In the genomic region with DNA sequence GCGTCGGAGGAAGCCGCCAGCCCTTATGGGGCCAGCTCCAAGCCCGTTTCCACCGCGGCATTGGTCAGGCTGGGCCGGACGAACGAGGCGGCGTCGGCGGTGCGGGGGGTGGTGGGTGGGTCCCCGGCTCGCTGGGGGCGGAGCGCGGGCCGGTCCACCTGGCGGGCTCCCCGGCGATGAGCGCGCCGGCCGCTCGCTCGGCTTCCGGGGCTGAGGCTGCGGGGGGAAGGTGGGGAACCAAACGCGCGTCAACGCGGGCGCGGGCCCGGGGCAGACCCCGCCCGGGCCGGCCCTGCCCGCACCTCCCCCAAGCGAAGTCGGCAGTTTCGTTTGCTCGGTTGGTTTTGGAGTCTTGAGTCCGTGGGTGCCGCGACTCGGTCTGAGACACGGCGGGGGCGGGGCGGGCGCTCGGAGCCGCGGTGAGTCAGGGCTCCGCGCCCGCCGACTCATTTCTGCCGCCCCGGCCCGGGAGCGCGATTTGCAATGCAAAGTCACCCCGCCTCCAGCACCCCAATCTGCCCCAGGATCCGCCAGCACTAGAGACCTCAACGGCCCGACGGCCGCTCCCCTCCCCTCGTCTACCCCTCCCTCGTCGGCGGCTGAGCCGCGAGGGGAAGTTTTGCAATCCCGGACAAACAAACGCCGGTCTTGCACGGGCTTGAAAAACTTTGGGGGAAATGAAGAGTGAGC, we compare ENCODE assay signal across 1 cellular context.
TF ChIP-seq lines count a peak whose summit lies in the region.

No MANE protein-coding gene starts in this region.

TF ChIP-seq in K562, 482 proteins besides CTCF, POLR2A, EP300 and RAD21 (continued from another document):
- TF ChIP-seq CXXC5 (CRISPR knock-in tag; IDR thresholded peaks at IDR 0.05) (0 out of 2 replicates have a peak, but pooled peaks have one; percentile 25), IFI16 (CRISPR knock-in tag; IDR thresholded peaks at IDR 0.05) (no peak), ZNF436 (CRISPR knock-in tag; IDR thresholded peaks at IDR 0.05) (no peak), MAZ (CRISPR knock-in tag; conservative IDR thresholded peaks at IDR 0.05 in 1 of 2, IDR thresholded peaks at IDR 0.05 in 1 of 2) (peak in 1 of 2 experiments; percentile 44; a peak in 1 of 4 replicates), ZBTB7A (IDR thresholded peaks at IDR 0.05; ENCODE audit: borderline replicate concordance, control insufficient read depth, low read depth, low read length) (peak; percentile 58; the same call in 1 of the 2 replicates), BHLHE40 (IDR thresholded peaks at IDR 0.05; ENCODE audit: low read length) (no peak), ETV5 (CRISPR knock-in tag; IDR thresholded peaks at IDR 0.05; ENCODE audit: low read depth) (no peak), POLR2G (IDR thresholded peaks at IDR 0.05; ENCODE audit: low read depth, low read length) (peak; percentile 43; the same call in 1 of the 2 replicates), ELF4 (CRISPR knock-in tag; IDR thresholded peaks at IDR 0.05) (no peak), CEBPB (tag; IDR thresholded peaks at IDR 0.05) (0 out of 2 replicates have a peak, but pooled peaks have one; percentile 16), CBX1 (IDR thresholded peaks at IDR 0.05; ENCODE audit: low read depth) (no peak), RNF2 (IDR thresholded peaks at IDR 0.05) (no peak), BMI1 (IDR thresholded peaks at IDR 0.05; ENCODE audit: low read length) (no peak), ZNF224 (CRISPR knock-in tag; IDR thresholded peaks at IDR 0.05) (no peak), PTRF (tag; IDR thresholded peaks at IDR 0.05) (no peak), PHF21A (IDR thresholded peaks at IDR 0.05; ENCODE audit: borderline replicate concordance, low read depth) (no peak), ZNF311 (CRISPR knock-in tag; IDR thresholded peaks at IDR 0.05) (no peak), ZNF23 (CRISPR knock-in tag; IDR thresholded peaks at IDR 0.05) (no peak), CHD2 (IDR thresholded peaks at IDR 0.05; ENCODE audit: low read depth, low read length) (no peak), ARNT (IDR thresholded peaks at IDR 0.05) (no peak), HSF4 (CRISPR knock-in tag; IDR thresholded peaks at IDR 0.05; ENCODE audit: borderline replicate concordance) (no peak), HLTF (IDR thresholded peaks at IDR 0.05) (no peak), ZNF121 (CRISPR knock-in tag; conservative IDR thresholded peaks at IDR 0.05) (no peak), SMAD1 (IDR thresholded peaks at IDR 0.05; ENCODE audit: low read depth, low read length, partially characterized antibody) (no peak), GATA2 (CRISPR knock-in tag; IDR thresholded peaks at IDR 0.05) (no peak), TCFL5 (CRISPR knock-in tag; conservative IDR thresholded peaks at IDR 0.05) (no peak), EGR1 (conservative IDR thresholded peaks at IDR 0.05) (peak; percentile 59), NFYB (IDR thresholded peaks at IDR 0.05; ENCODE audit: extremely low read depth, insufficient read length) (no peak), MECOM (CRISPR knock-in tag; IDR thresholded peaks at IDR 0.05) (no peak)
- TF ChIP-seq, protein P1, sequence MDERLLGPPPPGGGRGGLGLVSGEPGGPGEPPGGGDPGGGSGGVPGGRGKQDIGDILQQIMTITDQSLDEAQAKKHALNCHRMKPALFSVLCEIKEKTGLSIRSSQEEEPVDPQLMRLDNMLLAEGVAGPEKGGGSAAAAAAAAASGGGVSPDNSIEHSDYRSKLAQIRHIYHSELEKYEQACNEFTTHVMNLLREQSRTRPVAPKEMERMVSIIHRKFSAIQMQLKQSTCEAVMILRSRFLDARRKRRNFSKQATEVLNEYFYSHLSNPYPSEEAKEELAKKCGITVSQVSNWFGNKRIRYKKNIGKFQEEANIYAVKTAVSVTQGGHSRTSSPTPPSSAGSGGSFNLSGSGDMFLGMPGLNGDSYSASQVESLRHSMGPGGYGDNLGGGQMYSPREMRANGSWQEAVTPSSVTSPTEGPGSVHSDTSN (CRISPR knock-in tag; IDR thresholded peaks at IDR 0.05; ENCODE audit: low read depth): no peak
- TF ChIP-seq, protein P1 (tag; conservative IDR thresholded peaks at IDR 0.05; ENCODE audit: low read depth): no peak
- TF ChIP-seq, protein P2, sequence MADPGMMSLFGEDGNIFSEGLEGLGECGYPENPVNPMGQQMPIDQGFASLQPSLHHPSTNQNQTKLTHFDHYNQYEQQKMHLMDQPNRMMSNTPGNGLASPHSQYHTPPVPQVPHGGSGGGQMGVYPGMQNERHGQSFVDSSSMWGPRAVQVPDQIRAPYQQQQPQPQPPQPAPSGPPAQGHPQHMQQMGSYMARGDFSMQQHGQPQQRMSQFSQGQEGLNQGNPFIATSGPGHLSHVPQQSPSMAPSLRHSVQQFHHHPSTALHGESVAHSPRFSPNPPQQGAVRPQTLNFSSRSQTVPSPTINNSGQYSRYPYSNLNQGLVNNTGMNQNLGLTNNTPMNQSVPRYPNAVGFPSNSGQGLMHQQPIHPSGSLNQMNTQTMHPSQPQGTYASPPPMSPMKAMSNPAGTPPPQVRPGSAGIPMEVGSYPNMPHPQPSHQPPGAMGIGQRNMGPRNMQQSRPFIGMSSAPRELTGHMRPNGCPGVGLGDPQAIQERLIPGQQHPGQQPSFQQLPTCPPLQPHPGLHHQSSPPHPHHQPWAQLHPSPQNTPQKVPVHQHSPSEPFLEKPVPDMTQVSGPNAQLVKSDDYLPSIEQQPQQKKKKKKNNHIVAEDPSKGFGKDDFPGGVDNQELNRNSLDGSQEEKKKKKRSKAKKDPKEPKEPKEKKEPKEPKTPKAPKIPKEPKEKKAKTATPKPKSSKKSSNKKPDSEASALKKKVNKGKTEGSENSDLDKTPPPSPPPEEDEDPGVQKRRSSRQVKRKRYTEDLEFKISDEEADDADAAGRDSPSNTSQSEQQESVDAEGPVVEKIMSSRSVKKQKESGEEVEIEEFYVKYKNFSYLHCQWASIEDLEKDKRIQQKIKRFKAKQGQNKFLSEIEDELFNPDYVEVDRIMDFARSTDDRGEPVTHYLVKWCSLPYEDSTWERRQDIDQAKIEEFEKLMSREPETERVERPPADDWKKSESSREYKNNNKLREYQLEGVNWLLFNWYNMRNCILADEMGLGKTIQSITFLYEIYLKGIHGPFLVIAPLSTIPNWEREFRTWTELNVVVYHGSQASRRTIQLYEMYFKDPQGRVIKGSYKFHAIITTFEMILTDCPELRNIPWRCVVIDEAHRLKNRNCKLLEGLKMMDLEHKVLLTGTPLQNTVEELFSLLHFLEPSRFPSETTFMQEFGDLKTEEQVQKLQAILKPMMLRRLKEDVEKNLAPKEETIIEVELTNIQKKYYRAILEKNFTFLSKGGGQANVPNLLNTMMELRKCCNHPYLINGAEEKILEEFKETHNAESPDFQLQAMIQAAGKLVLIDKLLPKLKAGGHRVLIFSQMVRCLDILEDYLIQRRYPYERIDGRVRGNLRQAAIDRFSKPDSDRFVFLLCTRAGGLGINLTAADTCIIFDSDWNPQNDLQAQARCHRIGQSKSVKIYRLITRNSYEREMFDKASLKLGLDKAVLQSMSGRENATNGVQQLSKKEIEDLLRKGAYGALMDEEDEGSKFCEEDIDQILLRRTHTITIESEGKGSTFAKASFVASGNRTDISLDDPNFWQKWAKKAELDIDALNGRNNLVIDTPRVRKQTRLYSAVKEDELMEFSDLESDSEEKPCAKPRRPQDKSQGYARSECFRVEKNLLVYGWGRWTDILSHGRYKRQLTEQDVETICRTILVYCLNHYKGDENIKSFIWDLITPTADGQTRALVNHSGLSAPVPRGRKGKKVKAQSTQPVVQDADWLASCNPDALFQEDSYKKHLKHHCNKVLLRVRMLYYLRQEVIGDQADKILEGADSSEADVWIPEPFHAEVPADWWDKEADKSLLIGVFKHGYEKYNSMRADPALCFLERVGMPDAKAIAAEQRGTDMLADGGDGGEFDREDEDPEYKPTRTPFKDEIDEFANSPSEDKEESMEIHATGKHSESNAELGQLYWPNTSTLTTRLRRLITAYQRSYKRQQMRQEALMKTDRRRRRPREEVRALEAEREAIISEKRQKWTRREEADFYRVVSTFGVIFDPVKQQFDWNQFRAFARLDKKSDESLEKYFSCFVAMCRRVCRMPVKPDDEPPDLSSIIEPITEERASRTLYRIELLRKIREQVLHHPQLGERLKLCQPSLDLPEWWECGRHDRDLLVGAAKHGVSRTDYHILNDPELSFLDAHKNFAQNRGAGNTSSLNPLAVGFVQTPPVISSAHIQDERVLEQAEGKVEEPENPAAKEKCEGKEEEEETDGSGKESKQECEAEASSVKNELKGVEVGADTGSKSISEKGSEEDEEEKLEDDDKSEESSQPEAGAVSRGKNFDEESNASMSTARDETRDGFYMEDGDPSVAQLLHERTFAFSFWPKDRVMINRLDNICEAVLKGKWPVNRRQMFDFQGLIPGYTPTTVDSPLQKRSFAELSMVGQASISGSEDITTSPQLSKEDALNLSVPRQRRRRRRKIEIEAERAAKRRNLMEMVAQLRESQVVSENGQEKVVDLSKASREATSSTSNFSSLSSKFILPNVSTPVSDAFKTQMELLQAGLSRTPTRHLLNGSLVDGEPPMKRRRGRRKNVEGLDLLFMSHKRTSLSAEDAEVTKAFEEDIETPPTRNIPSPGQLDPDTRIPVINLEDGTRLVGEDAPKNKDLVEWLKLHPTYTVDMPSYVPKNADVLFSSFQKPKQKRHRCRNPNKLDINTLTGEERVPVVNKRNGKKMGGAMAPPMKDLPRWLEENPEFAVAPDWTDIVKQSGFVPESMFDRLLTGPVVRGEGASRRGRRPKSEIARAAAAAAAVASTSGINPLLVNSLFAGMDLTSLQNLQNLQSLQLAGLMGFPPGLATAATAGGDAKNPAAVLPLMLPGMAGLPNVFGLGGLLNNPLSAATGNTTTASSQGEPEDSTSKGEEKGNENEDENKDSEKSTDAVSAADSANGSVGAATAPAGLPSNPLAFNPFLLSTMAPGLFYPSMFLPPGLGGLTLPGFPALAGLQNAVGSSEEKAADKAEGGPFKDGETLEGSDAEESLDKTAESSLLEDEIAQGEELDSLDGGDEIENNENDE (IDR thresholded peaks at IDR 0.05; ENCODE audit: low read depth, low read length): no peak
- TF ChIP-seq, protein P3, sequence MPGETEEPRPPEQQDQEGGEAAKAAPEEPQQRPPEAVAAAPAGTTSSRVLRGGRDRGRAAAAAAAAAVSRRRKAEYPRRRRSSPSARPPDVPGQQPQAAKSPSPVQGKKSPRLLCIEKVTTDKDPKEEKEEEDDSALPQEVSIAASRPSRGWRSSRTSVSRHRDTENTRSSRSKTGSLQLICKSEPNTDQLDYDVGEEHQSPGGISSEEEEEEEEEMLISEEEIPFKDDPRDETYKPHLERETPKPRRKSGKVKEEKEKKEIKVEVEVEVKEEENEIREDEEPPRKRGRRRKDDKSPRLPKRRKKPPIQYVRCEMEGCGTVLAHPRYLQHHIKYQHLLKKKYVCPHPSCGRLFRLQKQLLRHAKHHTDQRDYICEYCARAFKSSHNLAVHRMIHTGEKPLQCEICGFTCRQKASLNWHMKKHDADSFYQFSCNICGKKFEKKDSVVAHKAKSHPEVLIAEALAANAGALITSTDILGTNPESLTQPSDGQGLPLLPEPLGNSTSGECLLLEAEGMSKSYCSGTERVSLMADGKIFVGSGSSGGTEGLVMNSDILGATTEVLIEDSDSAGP (CRISPR knock-in tag; IDR thresholded peaks at IDR 0.05): no peak
- TF ChIP-seq, protein P4, sequence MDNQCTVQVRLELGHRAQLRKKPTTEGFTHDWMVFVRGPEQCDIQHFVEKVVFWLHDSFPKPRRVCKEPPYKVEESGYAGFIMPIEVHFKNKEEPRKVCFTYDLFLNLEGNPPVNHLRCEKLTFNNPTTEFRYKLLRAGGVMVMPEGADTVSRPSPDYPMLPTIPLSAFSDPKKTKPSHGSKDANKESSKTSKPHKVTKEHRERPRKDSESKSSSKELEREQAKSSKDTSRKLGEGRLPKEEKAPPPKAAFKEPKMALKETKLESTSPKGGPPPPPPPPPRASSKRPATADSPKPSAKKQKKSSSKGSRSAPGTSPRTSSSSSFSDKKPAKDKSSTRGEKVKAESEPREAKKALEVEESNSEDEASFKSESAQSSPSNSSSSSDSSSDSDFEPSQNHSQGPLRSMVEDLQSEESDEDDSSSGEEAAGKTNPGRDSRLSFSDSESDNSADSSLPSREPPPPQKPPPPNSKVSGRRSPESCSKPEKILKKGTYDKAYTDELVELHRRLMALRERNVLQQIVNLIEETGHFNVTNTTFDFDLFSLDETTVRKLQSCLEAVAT (IDR thresholded peaks at IDR 0.05): no peak
- TF ChIP-seq, protein P5, sequence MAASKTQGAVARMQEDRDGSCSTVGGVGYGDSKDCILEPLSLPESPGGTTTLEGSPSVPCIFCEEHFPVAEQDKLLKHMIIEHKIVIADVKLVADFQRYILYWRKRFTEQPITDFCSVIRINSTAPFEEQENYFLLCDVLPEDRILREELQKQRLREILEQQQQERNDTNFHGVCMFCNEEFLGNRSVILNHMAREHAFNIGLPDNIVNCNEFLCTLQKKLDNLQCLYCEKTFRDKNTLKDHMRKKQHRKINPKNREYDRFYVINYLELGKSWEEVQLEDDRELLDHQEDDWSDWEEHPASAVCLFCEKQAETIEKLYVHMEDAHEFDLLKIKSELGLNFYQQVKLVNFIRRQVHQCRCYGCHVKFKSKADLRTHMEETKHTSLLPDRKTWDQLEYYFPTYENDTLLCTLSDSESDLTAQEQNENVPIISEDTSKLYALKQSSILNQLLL (CRISPR knock-in tag; IDR thresholded peaks at IDR 0.05; ENCODE audit: borderline replicate concordance): no peak
- TF ChIP-seq, protein P6, sequence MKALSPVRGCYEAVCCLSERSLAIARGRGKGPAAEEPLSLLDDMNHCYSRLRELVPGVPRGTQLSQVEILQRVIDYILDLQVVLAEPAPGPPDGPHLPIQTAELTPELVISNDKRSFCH (CRISPR knock-in tag; IDR thresholded peaks at IDR 0.05): no peak
- TF ChIP-seq, protein P6 (tag; IDR thresholded peaks at IDR 0.05): no peak
